Comparison of ENCODE assay signal across 13 cellular contexts in genomic region chr5:89728750-89729149, GRCh38.
DNase-seq lines count a peak whose midpoint lies in the region; ATAC-seq lines count a peak whose summit lies in the region.
"Had no signal": no experiment of that assay in that cellular context is flagged by ENCODE, and none has a peak within 500 bp of the region (broad histone marks: within the 10 kb centered on the region; RNA-seq: fewer than 3 reads in every experiment).

No MANE protein-coding gene starts in this region.

- intact Hi-C loops in left cardiac atrium (cut with DNase I) = no loop called here

- ATAC-seq in left cardiac atrium = peak; percentile 88 to 92
- no peak for ATAC-seq in HG03159 (IDR thresholded peaks at IDR 0.05; ENCODE audit: unreplicated experiment)
- ATAC-seq: T-helper 17 cell had no signal

- DNase-seq in Ammon's horn (ENCODE audit: low spot score) (peak; percentile 59), astrocyte of the hippocampus (ENCODE audit: low read depth, low spot score) (peak; percentile 92), left cardiac atrium (peak; percentile 44), putamen (ENCODE audit: low spot score) (peak; percentile 36), NCI-H1436 treated with DMSO at 0.1 percent for 48 hours (lab: John Stamatoyannopoulos, UW) (no peak), NCI-H146 (lab: John Stamatoyannopoulos, UW) (no peak)
- DNase-seq in activated CD4-positive, alpha-beta T cell treated with anti-CD3 and anti-CD28 coated beads for 4 hours = no peak
- DNase-seq: activated CD4-positive, alpha-beta T cell treated with anti-CD3 and anti-CD28 coated beads for 48 hours; central memory CD4-positive, alpha-beta T cell; islet precursor cell; Peyer's patch; T-helper 17 cell had no signal

Comparison
In these comparisons a context has a peak if more than half of its experiments do, and no peak if none do; other contexts are left out.
1. DNase-seq: peak in Ammon's horn (single experiment), astrocyte of the hippocampus (single experiment), left cardiac atrium (single experiment) and putamen (single experiment); none in NCI-H1436 treated with DMSO at 0.1 percent for 48 hours (single experiment), NCI-H146 (single experiment) and activated CD4-positive, alpha-beta T cell treated with anti-CD3 and anti-CD28 coated beads for 4 hours (0 of 2).